ENCODE assay signal across 1 cellular context in genomic region chr3:188914556-188914955, GRCh38.
TF ChIP-seq lines count a peak whose summit lies in the region.

No MANE protein-coding gene starts in this region.

TF ChIP-seq in H1, 55 proteins besides CTCF, POLR2A, EP300 and RAD21 (continued from another document):
- TF ChIP-seq CHD7 (IDR thresholded peaks at IDR 0.05; ENCODE audit: insufficient replicate concordance, low read length) (no peak), NANOG (IDR thresholded peaks at IDR 0.05; ENCODE audit: insufficient read depth, low read depth, low read length, poor library complexity, severe bottlenecking) (no peak), ASH2L (IDR thresholded peaks at IDR 0.05; ENCODE audit: low read length) (no peak)
TF ChIP-seq in H1: peak in this region for 0.
